ENCODE assay signal across 23 cellular contexts in genomic region chr2:234247453-234248180, GRCh38.
"Had no signal": no experiment of that assay in that cellular context is flagged by ENCODE, and none has a peak within 500 bp of the region (broad histone marks: within the 10 kb centered on the region; RNA-seq: fewer than 3 reads in every experiment).

No MANE protein-coding gene starts in this region.

- ATAC-seq: activated CD4-positive, CD25-positive, alpha-beta regulatory T cell treated with anti-CD3 and anti-CD28 coated beads, Interleukin-2, amount 50 U/mL, for 24 hours; activated CD8-positive, alpha-beta T cell treated with anti-CD3 and anti-CD28 coated beads for 36 hours; activated T-cell treated with anti-CD3 and anti-CD28 coated beads, Interleukin-2, amount 50 U/mL, for 72 hours had no signal

- H3K9me3 Mint-ChIP-seq: activated CD8-positive, alpha-beta T cell treated with anti-CD3 and anti-CD28 coated beads for 36 hours; activated naive CD4-positive, alpha-beta T cell treated with anti-CD3 and anti-CD28 coated beads, Interleukin-2, amount 10 ng/mL, durations not matched to agents 7 days and 5 days; activated naive CD8-positive, alpha-beta T cell treated with anti-CD3 and anti-CD28 coated beads for 36 hours; activated T-cell treated with anti-CD3 and anti-CD28 coated beads, Interleukin-2, amount 50 U/mL, for 72 hours; activated T-helper 2 cell treated with anti-CD3 and anti-CD28 coated beads, Interferon-gamma antibody, Interleukin-2, Interleukin-4, amounts not matched to agents 10 μg/mL and 5 μg/mL and 100 μg/mL, durations not matched to agents 14 hours and 24 hours and 36 hours; T-helper 1 cell treated with Interleukin-12 subunit alpha and Interleukin-12 subunit beta and Interleukin-4 antibody, amounts not matched to agents 30 μg/mL and 1 μg/mL, for 36 hours had no signal

- H3K27me3 Mint-ChIP-seq: activated CD8-positive, alpha-beta T cell treated with anti-CD3 and anti-CD28 coated beads for 36 hours; activated naive CD8-positive, alpha-beta T cell treated with anti-CD3 and anti-CD28 coated beads for 36 hours had no signal

- H3K27ac Mint-ChIP-seq: activated CD8-positive, alpha-beta T cell treated with anti-CD3 and anti-CD28 coated beads for 36 hours; activated naive CD4-positive, alpha-beta T cell treated with anti-CD3 and anti-CD28 coated beads, Interleukin-2, amount 10 ng/mL, durations not matched to agents 7 days and 5 days; activated naive CD8-positive, alpha-beta T cell treated with anti-CD3 and anti-CD28 coated beads for 36 hours; activated T-cell treated with anti-CD3 and anti-CD28 coated beads, Interleukin-2, amount 50 U/mL, for 72 hours; activated T-helper 2 cell treated with anti-CD3 and anti-CD28 coated beads, Interferon-gamma antibody, Interleukin-2, Interleukin-4, amounts not matched to agents 10 μg/mL and 5 μg/mL and 100 μg/mL, durations not matched to agents 14 hours and 24 hours and 36 hours; T-helper 1 cell treated with Interleukin-12 subunit alpha and Interleukin-12 subunit beta and Interleukin-4 antibody, amounts not matched to agents 30 μg/mL and 1 μg/mL, for 36 hours had no signal

- H3K4me3 ChIP-seq: Peyer's patch had no signal

- DNase-seq: activated CD4-positive, alpha-beta T cell treated with anti-CD3 and anti-CD28 coated beads for 4 hours; activated CD8-positive, alpha-beta memory T cell treated with anti-CD3 and anti-CD28 coated beads, Interleukin-2, amount 50 U/mL, for 4 hours; activated CD8-positive, alpha-beta T cell treated with anti-CD3 and anti-CD28 coated beads for 36 hours; activated gamma-delta T cell treated with Interleukin-2 at 50 U/mL for 16 hours; activated naive CD4-positive, alpha-beta T cell treated with anti-CD3 and anti-CD28 coated beads, Interleukin-2, amount 10 ng/mL, durations not matched to agents 7 days and 5 days; activated naive CD8-positive, alpha-beta T cell treated with anti-CD3 and anti-CD28 coated beads for 36 hours; activated T-cell treated with anti-CD3 and anti-CD28 coated beads, Interleukin-2, amount 50 U/mL, for 72 hours; Kasumi-1; KBM-7; NCI-H1048; NCI-H146; NCI-H187 treated with DMSO at 0.1 percent for 48 hours; NCI-H2081 treated with DMSO at 0.1 percent for 48 hours; NCI-H2171; NCI-H2227 treated with DMSO at 0.1 percent for 48 hours; NCI-H446 treated with DMSO at 0.1 percent for 48 hours; NCI-H524 treated with DMSO at 0.1 percent for 48 hours; NCI-H82; Peyer's patch; SHP77 treated with DMSO at 0.1 percent for 48 hours had no signal

- H3K27me3 ChIP-seq: Peyer's patch had no signal

- H3K27ac ChIP-seq: Peyer's patch had no signal

- H3K36me3 ChIP-seq: Peyer's patch had no signal

- H3K4me1 ChIP-seq: Peyer's patch had no signal

- H3K4me3 Mint-ChIP-seq: activated CD8-positive, alpha-beta T cell treated with anti-CD3 and anti-CD28 coated beads for 36 hours; activated naive CD4-positive, alpha-beta T cell treated with anti-CD3 and anti-CD28 coated beads, Interleukin-2, amount 10 ng/mL, durations not matched to agents 7 days and 5 days; activated naive CD8-positive, alpha-beta T cell treated with anti-CD3 and anti-CD28 coated beads for 36 hours; activated T-cell treated with anti-CD3 and anti-CD28 coated beads, Interleukin-2, amount 50 U/mL, for 72 hours; T-helper 1 cell treated with Interleukin-12 subunit alpha and Interleukin-12 subunit beta and Interleukin-4 antibody, amounts not matched to agents 30 μg/mL and 1 μg/mL, for 36 hours had no signal

- H3K9me3 ChIP-seq: Peyer's patch had no signal

- H3K36me3 Mint-ChIP-seq: activated naive CD8-positive, alpha-beta T cell treated with anti-CD3 and anti-CD28 coated beads for 36 hours had no signal
